In the genomic region with DNA sequence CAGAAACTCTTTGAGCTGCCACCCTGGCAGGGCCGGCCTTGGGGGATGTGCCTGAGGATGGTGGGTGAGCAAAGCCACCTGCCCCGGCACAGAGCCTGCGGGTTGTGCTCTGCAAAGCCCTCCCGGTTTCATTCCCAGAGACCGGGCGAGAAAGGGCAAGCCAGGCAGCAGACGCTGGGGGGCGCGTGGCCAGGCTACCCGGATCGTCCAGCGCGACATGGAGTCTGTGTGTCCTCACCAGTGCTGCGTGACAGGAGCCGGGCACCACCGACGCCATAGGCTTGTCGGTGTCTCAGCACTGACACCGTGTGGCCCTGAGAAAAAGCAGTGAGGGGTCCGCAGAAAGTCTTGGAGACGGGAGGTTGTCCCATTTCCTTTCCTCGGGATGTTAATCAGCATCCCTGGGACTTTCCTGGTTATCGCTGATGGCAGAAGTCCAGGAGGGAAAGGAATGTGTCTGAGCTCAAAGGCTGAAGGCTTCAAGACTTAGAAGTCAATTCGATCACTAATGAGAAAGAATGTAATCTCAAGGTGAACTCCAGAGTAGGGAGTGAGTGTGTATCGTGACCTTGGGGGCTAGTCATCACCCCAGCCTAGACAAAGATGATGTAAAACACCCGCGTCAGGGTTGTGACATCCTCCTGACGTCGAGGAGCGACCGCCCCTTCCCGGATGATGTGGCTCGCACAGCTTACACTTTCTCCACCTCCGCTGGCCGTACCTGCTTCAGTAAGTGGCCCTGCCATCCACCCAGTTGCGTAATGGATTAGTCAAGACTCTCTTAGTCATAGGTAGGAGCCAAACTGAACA, we compare ENCODE assay signal across 8 cellular contexts. TPM values are rescaled to one million over a fixed set of nuclear protein-coding genes. Genes with fewer than 3 reads are reported as not detected.
DNase-seq lines count a peak whose midpoint lies in the region; ATAC-seq, FAIRE-seq and TF ChIP-seq lines count a peak whose summit lies in the region.

No MANE protein-coding gene starts in this region.

- H3K27me3 ChIP-seq in H7 (ENCODE audit: control insufficient read depth, insufficient read depth, low read length), result no peaks in the 10 kb centered on the region
- no peaks in the 10 kb centered on the region; a peak in 1 of 7 replicates for H3K27me3 ChIP-seq in H1 (replicated peaks in 1 of 4; ENCODE audit: control insufficient read depth in 3 of 4, extremely low read depth in 1 of 4, insufficient read depth in 3 of 4, low read length in 3 of 4)
- H3K27me3 ChIP-seq in lower lobe of right lung (ENCODE audit: low read depth), result no peaks in the 10 kb centered on the region

- no peaks in the 10 kb centered on the region for H3K79me2 ChIP-seq in H1 (ENCODE audit: control insufficient read depth in 1 of 2, insufficient read depth in 2 of 2, low read length in 2 of 2)

- no peak overlapping the region for H4K5ac ChIP-seq in H1 (ENCODE audit: insufficient read length, low read depth, low read length)

- CTCF ChIA-PET in H1 (lab: Charles Lee; ENCODE audit: partially characterized antibody), result interaction anchor here (0.5 to 8.8 kb wide), 35 partner anchors 8 to 1031 kb away, joined by 3 to 185 read pairs (median 4); a partner anchor contains a TSS

- 31% methylated on average over 36 of the region's 36 CpGs; no CpG with 5 or more reads in 1 of the 2 experiments for WGBS in H1 (ENCODE audit: extremely low coverage in 1 of 2, insufficient coverage in 1 of 2, insufficient read length in 1 of 2, insufficient replicate concordance in 2 of 2, low coverage in 1 of 2, low lambda C conversion rate in 2 of 2, missing lambda C conversion rate in 1 of 2), 2 experiments

- peak overlapping the region; percentile 10 to 62 for H3K4me2 ChIP-seq in H1 (ENCODE audit: insufficient read depth in 1 of 2, low read depth in 2 of 2, low read length in 2 of 2)

- H4K8ac ChIP-seq in H1 (ENCODE audit: extremely low read depth, insufficient read depth, low read length), result peak overlapping the region; percentile 41; the same call in 1 of the 2 replicates

- peak; percentile 74 to 82 for TF ChIP-seq RAD21 in H1 (IDR thresholded peaks at IDR 0.05 in 1 of 2, conservative IDR thresholded peaks at IDR 0.05 in 1 of 2; ENCODE audit: low read depth in 2 of 2, low read length in 2 of 2)

- DNase-seq in AG10803 (ENCODE audit: low read depth) (peak; percentile 56), H7 (peak; percentile 92), NCI-H526 (lab: John Stamatoyannopoulos, UW) (peak; percentile 68 to 90), H1 (ENCODE audit: low read depth in 1 of 2, low spot score in 2 of 2) (peak; percentile 77 to 90), lower lobe of right lung (peak; percentile 92), NCI-H187 treated with DMSO at 0.1 percent for 48 hours (lab: John Stamatoyannopoulos, UW) (no peak)
- peak; percentile 47 for DNase-seq in activated CD4-positive, alpha-beta T cell treated with anti-CD3 and anti-CD28 coated beads, Interleukin-2, amount 50 U/mL, for 1 hour
- peak; percentile 17 to 32 (median 20) for DNase-seq in stimulated activated CD4-positive, alpha-beta T cell treated with anti-CD3 and anti-CD28 coated beads, TNF-alpha, amount 100 ng/mL, for 4 hours (ENCODE audit: low read depth in 3 of 3)

- no peak overlapping the region for H2AK5ac ChIP-seq in H1 (ENCODE audit: low read depth, low read length)

- H3K56ac ChIP-seq in H1 (replicated peaks; ENCODE audit: insufficient read length, low read depth, low read length), result no peak overlapping the region

- H3K27ac ChIP-seq in H1 (ENCODE audit: low read depth, low read length), result no peak overlapping the region
- peak overlapping the region; percentile 85 for H3K27ac ChIP-seq in lower lobe of right lung

- no peak overlapping the region for H3K14ac ChIP-seq in H1 (ENCODE audit: insufficient read length)

- peak in 1 of 2 experiments; percentile 37; a peak in 1 of 3 replicates for TF ChIP-seq EP300 in H1 (IDR thresholded peaks at IDR 0.05; ENCODE audit: borderline replicate concordance in 1 of 2, low read depth in 2 of 2, low read length in 2 of 2)

- H2BK120ac ChIP-seq in H1 (replicated peaks; ENCODE audit: low read depth, low read length), result no peak overlapping the region

- H3K23me2 ChIP-seq in H1 (ENCODE audit: low read depth, low read length), result no peaks in the 10 kb centered on the region

- TF ChIP-seq POLR2A in H1 (IDR thresholded peaks at IDR 0.05; ENCODE audit: control extremely low read depth in 1 of 2, low read depth in 2 of 2, low read length in 2 of 2), result no peak

- no peak overlapping the region; the same call in 1 of the 2 replicates for H3K18ac ChIP-seq in H1 (ENCODE audit: extremely low read depth, low read length)

- H2BK15ac ChIP-seq in H1 (ENCODE audit: low read length), result no peak overlapping the region

- peak overlapping the region; percentile 51; the same call in 1 of the 2 replicates for H2BK12ac ChIP-seq in H1 (ENCODE audit: low read depth, low read length)

- no peak overlapping the region for H3K23ac ChIP-seq in H1 (ENCODE audit: insufficient read length)

- H3K36me3 ChIP-seq in H7 (replicated peaks; ENCODE audit: control insufficient read depth, insufficient read depth, low read length) (no peaks in the 10 kb centered on the region), H1 (ENCODE audit: control insufficient read depth in 2 of 4, insufficient read depth in 4 of 4, low read length in 3 of 4) (no peaks in the 10 kb centered on the region), lower lobe of right lung (no peaks in the 10 kb centered on the region)

- intact Hi-C loops in lower lobe of right lung (cut with DNase I), result no loop called here

- peak; percentile 92 to 93 for ATAC-seq in lower lobe of right lung

- no peak overlapping the region; a peak in 1 of 7 replicates for H3K9ac ChIP-seq in H1 (replicated peaks in 1 of 4; ENCODE audit: extremely low read depth in 1 of 4, low read depth in 3 of 4, low read length in 3 of 4)

- H4K91ac ChIP-seq in H1 (replicated peaks; ENCODE audit: insufficient read length, low read length), result no peak overlapping the region

- peak; percentile 58 for TF ChIP-seq CTCF in AG10803 (conservative IDR thresholded peaks at IDR 0.05; ENCODE audit: low read length)
- TF ChIP-seq CTCF in H1 (IDR thresholded peaks at IDR 0.05; ENCODE audit: control extremely low read depth in 1 of 3, insufficient read depth in 1 of 3, low read depth in 1 of 3, low read length in 3 of 3), result peak; percentile 59 to 88 (median 85)
- TF ChIP-seq CTCF in lower lobe of right lung (IDR thresholded peaks at IDR 0.05), result peak; percentile 69

- H3K4ac ChIP-seq in H1 (replicated peaks; ENCODE audit: insufficient read length, low read depth, low read length), result no peak overlapping the region

- POLR2A ChIA-PET in H1 (lab: Charles Lee; ENCODE audit: partially characterized antibody), result interaction anchor here (0.6 to 1.0 kb wide), 2 partner anchors 67 to 590 kb away, joined by 3 read pairs; no protein-coding TSS in a partner anchor

- H2BK20ac ChIP-seq in H1 (ENCODE audit: low read length), result no peak overlapping the region

- no peaks in the 10 kb centered on the region for H3K9me3 ChIP-seq in H1 (ENCODE audit: insufficient read depth in 2 of 2, low read depth in 1 of 2, low read length in 1 of 2)
- no peaks in the 10 kb centered on the region for H3K9me3 ChIP-seq in lower lobe of right lung

- no peaks in the 10 kb centered on the region for H4K20me1 ChIP-seq in H1 (replicated peaks in 1 of 2; ENCODE audit: control insufficient read depth in 1 of 2, insufficient read depth in 2 of 2, low read length in 2 of 2)

- H3K4me3 ChIP-seq in AG10803 (ENCODE audit: low read length) (peak overlapping the region; percentile 35), H7 (ENCODE audit: insufficient read depth, low read depth, low read length) (peak overlapping the region; percentile 14; the same call in 1 of the 2 replicates), H1 (ENCODE audit: extremely low read depth in 1 of 4, insufficient read depth in 2 of 4, low read depth in 3 of 4, low read length in 4 of 4) (peak overlapping the region; percentile 4 to 50 (median 26); a peak in 5 of 8 replicates), lower lobe of right lung (peak overlapping the region; percentile 34)

- peak; percentile 13 for FAIRE-seq in H1 (lab: Jason Lieb, UNC)

- peak overlapping the region; percentile 11; the same call in 1 of the 2 replicates for H2AFZ ChIP-seq in H1 (ENCODE audit: low read length)

- H3K4me1 ChIP-seq in H1 (replicated peaks in 1 of 4; ENCODE audit: control insufficient read depth in 3 of 4, insufficient read depth in 4 of 4, low read length in 3 of 4) (no peaks in the 10 kb centered on the region), lower lobe of right lung (peaks cover 22% of the 10 kb centered on the region)

- H2BK5ac ChIP-seq in H1 (ENCODE audit: low read depth, low read length), result no peak overlapping the region

- no peaks in the 10 kb centered on the region for H3K79me1 ChIP-seq in H1 (ENCODE audit: low read depth, low read length)

TF ChIP-seq in H1, 55 proteins besides CTCF, POLR2A, EP300 and RAD21 (continues in another document):
- no peak for TF ChIP-seq SIRT6 (IDR thresholded peaks at IDR 0.05; ENCODE audit: low read length)

RNA-seq across cellular contexts. Expression of a gene that starts 36.3 kb away (rescaled TPM):
- total RNA-seq in H7 (2014; rRNA removed; shearing (Covaris generic)), result not detected in 2 replicates
- total RNA-seq in H1 (2021; fragmentation: NEBNext Ultra II Directional; extraction: Animal tissue kit (Norgen Biotek cat#: 25700)), result not detected in 2 replicates
- 0.03 TPM in 2 replicates for polyA plus RNA-seq in H1 (2011; rRNA removed)
- polyA plus RNA-seq in H1 (2011; cell fraction: cytosol; rRNA removed), result not detected
- 0.04 TPM for polyA plus RNA-seq in H1 (2011; cell fraction: nucleus; rRNA removed)
- not detected in 4 replicates for polyA plus RNA-seq in H1 (2012, experiment 1 of 2)
- polyA plus RNA-seq in H1 (2012, experiment 2 of 2), result not detected
- not detected for polyA plus RNA-seq in H1 (2013, experiment 1 of 2)
- polyA plus RNA-seq in H1 (2013, experiment 2 of 2), result 0.04 TPM
- not detected in 2 replicates for polyA minus RNA-seq in H1 (2011; rRNA and poly(A)+ RNA removed)
- polyA minus RNA-seq in H1 (2011; cell fraction: cytosol; rRNA and poly(A)+ RNA removed), result not detected
- polyA minus RNA-seq in H1 (2011; cell fraction: nucleus; rRNA and poly(A)+ RNA removed), result not detected
- 1.1 TPM for total RNA-seq in lower lobe of right lung

RNA-seq across cellular contexts. Expression of a gene that starts 37.2 kb away (rescaled TPM):
- total RNA-seq in H7 (2014; rRNA removed; shearing (Covaris generic)), result 0.11 and 0.17 TPM in 2 replicates
- 0.07 and 0.33 TPM in 2 replicates for total RNA-seq in H1 (2021; fragmentation: NEBNext Ultra II Directional; extraction: Animal tissue kit (Norgen Biotek cat#: 25700))
- 0.18 and 0.20 TPM in 2 replicates for polyA plus RNA-seq in H1 (2011; rRNA removed)
- polyA plus RNA-seq in H1 (2011; cell fraction: cytosol; rRNA removed), result 0.14 TPM
- 0.67 TPM for polyA plus RNA-seq in H1 (2011; cell fraction: nucleus; rRNA removed)
- polyA plus RNA-seq in H1 (2012, experiment 1 of 2), result 0.06 to 0.13 TPM (median 0.09 TPM) in 3 of 4 replicates, not detected in the other
- polyA plus RNA-seq in H1 (2012, experiment 2 of 2), result 0.09 TPM
- polyA plus RNA-seq in H1 (2013, experiment 1 of 2), result 0.10 TPM
- 0.06 TPM for polyA plus RNA-seq in H1 (2013, experiment 2 of 2)
- polyA minus RNA-seq in H1 (2011; rRNA and poly(A)+ RNA removed), result 0.22 TPM in 1 of 2 replicates, not detected in the other
- not detected for polyA minus RNA-seq in H1 (2011; cell fraction: cytosol; rRNA and poly(A)+ RNA removed)
- 0.30 TPM for polyA minus RNA-seq in H1 (2011; cell fraction: nucleus; rRNA and poly(A)+ RNA removed)
- total RNA-seq in lower lobe of right lung, result not detected
